Comparison of ENCODE assay signal across 32 cellular contexts in genomic region chrX:77426811-77427210, GRCh38. TPM values are rescaled to one million over a fixed set of nuclear protein-coding genes. Genes with fewer than 3 reads are reported as not detected.
DNase-seq lines count a peak whose midpoint lies in the region; ATAC-seq, FAIRE-seq and TF ChIP-seq lines count a peak whose summit lies in the region.
"Had no signal": no experiment of that assay in that cellular context is flagged by ENCODE, and none has a peak within 500 bp of the region (broad histone marks: within the 10 kb centered on the region; RNA-seq: fewer than 3 reads in every experiment).

No MANE protein-coding gene starts in this region.

- no peaks in the 10 kb centered on the region for H4K20me1 ChIP-seq in mammary epithelial cell (ENCODE audit: insufficient read depth, low read length)
- no peaks in the 10 kb centered on the region for H4K20me1 ChIP-seq in hepatocyte (ENCODE audit: insufficient read depth, poor library complexity, severe bottlenecking)
- H4K20me1 ChIP-seq: BLaER1 treated with 17β-estradiol and CSF1 and Interleukin-3, amounts not matched to agents 10 nM and 100 nM had no signal

- H3K4me1 ChIP-seq in A549 (peaks cover 13% of the 10 kb centered on the region; the same call in 2 of the 3 replicates), mammary epithelial cell (ENCODE audit: insufficient read depth, low read length) (peaks cover 5% of the 10 kb centered on the region), hepatocyte (ENCODE audit: insufficient read depth) (no peaks in the 10 kb centered on the region)
- H3K4me1 ChIP-seq: ascending aorta; BLaER1 treated with 17β-estradiol and CSF1 and Interleukin-3, amounts not matched to agents 10 nM and 100 nM; esophagus muscularis mucosa; parathyroid adenoma; vagina had no signal

- no TSS peak for BruUV-seq in mammary epithelial cell (replicated peaks; lab: Mats Ljungman, UMichigan)

- no peaks in the 10 kb centered on the region for H3K36me3 Mint-ChIP-seq in activated CD4-positive, alpha-beta T cell treated with anti-CD3 and anti-CD28 coated beads for 36 hours (ENCODE audit: low read depth)
- H3K36me3 Mint-ChIP-seq: mesothelial cell of epicardium had no signal

- H3K9ac ChIP-seq in mammary epithelial cell (ENCODE audit: insufficient read depth, low read length), result no peak overlapping the region
- H3K9ac ChIP-seq: BLaER1 treated with 17β-estradiol and CSF1 and Interleukin-3, amounts not matched to agents 10 nM and 100 nM; parathyroid adenoma had no signal

- no peak for TF ChIP-seq POLR2A in A549 (IDR thresholded peaks at IDR 0.05; ENCODE audit: low read length)

- CTCF ChIA-PET in A549 (lab: Yijun Ruan, JAX) (no interaction called here), mammary epithelial cell (lab: Charles Lee; ENCODE audit: low non-redundant PET) (no interaction called here)
- CTCF ChIA-PET in activated CD4-positive, alpha-beta T cell treated with anti-CD3 and anti-CD28 coated beads for 36 hours (lab: Charles Lee), result no interaction called here

- POLR2A ChIA-PET in A549 (lab: Yijun Ruan, JAX), result no interaction called here
- POLR2A ChIA-PET in activated CD4-positive, alpha-beta T cell treated with anti-CD3 and anti-CD28 coated beads for 36 hours (lab: Charles Lee), result no interaction called here

- H3K9me2 ChIP-seq in hepatocyte (replicated peaks; ENCODE audit: insufficient read depth), result no peaks in the 10 kb centered on the region

- DNase-seq in A549 (ENCODE audit: low read depth in 1 of 2, low spot score in 1 of 2) (no peak), HS-5 (ENCODE audit: low read depth) (peak; percentile 14), mammary epithelial cell (peak; percentile 32), fibroblast of villous mesenchyme (ENCODE audit: low read depth) (peak; percentile 4), middle frontal gyrus (ENCODE audit: extremely low spot score, low spot score) (no peak), hepatocyte (ENCODE audit: low spot score) (no peak)
- DNase-seq in activated CD4-positive, alpha-beta T cell treated with anti-CD3 and anti-CD28 coated beads for 36 hours, result no peak
- DNase-seq: ACHN; activated CD4-positive, alpha-beta T cell treated with anti-CD3 and anti-CD28 coated beads, Interleukin-2, amount 10 ng/mL, durations not matched to agents 24 days and 14 days; activated naive CD4-positive, alpha-beta T cell treated with anti-CD3 and anti-CD28 coated beads, Interleukin-2, amount 50 U/mL, for 16 hours; activated T-cell treated with anti-CD3 and anti-CD28 coated beads, Interleukin-2, amount 50 U/mL, for 72 hours; Calu3; effector CD8-positive, alpha-beta T cell; head of caudate nucleus; left colon; NCI-H1105; NCI-H1930; right cardiac atrium; stimulated activated naive CD8-positive, alpha-beta T cell treated with anti-CD3 and anti-CD28 coated beads, Interleukin-15, Interleukin-2, amounts not matched to agents 100 U/mL and 50 U/mL, for 24 hours had no signal

- H3K27me3 Mint-ChIP-seq in activated CD4-positive, alpha-beta T cell treated with anti-CD3 and anti-CD28 coated beads for 36 hours, result no peaks in the 10 kb centered on the region
- H3K27me3 Mint-ChIP-seq: activated CD4-positive, alpha-beta T cell treated with anti-CD3 and anti-CD28 coated beads, Interleukin-2, amount 10 ng/mL, durations not matched to agents 24 days and 14 days had no signal

- no peak overlapping the region for H3K4me3 ChIP-seq in A549
- no peak overlapping the region for H3K4me3 ChIP-seq in mammary epithelial cell (replicated peaks in 1 of 3; ENCODE audit: insufficient read depth in 1 of 3, low read depth in 2 of 3, low read length in 3 of 3)
- no peak overlapping the region for H3K4me3 ChIP-seq in fibroblast of villous mesenchyme (ENCODE audit: low read depth, low read length)
- no peak overlapping the region for H3K4me3 ChIP-seq in hepatocyte
- H3K4me3 ChIP-seq: ascending aorta; BLaER1 treated with 17β-estradiol and CSF1 and Interleukin-3, amounts not matched to agents 10 nM and 100 nM; esophagus muscularis mucosa; HAP-1; thoracic aorta; vagina had no signal

- H2AFZ ChIP-seq in mammary epithelial cell (ENCODE audit: low read depth, low read length) (no peak overlapping the region), hepatocyte (no peak overlapping the region)
- H2AFZ ChIP-seq: parathyroid adenoma had no signal

- no peak for FAIRE-seq in A549 (lab: Jason Lieb, UNC)
- FAIRE-seq: HepG2 had no signal

- no peaks in the 10 kb centered on the region for H3K4me1 Mint-ChIP-seq in activated CD4-positive, alpha-beta T cell treated with anti-CD3 and anti-CD28 coated beads for 36 hours
- H3K4me1 Mint-ChIP-seq: activated CD4-positive, alpha-beta T cell treated with anti-CD3 and anti-CD28 coated beads, Interleukin-2, amount 10 ng/mL, durations not matched to agents 24 days and 14 days; mesothelial cell of epicardium had no signal

- H3K79me2 ChIP-seq in mammary epithelial cell (ENCODE audit: insufficient read depth, low read length), result no peaks in the 10 kb centered on the region
- no peaks in the 10 kb centered on the region for H3K79me2 ChIP-seq in hepatocyte
- H3K79me2 ChIP-seq: parathyroid adenoma had no signal

- dilution Hi-C loops in mammary epithelial cell (cut with HindIII; ENCODE audit: low sequenced_read_pairs), result no loop called here

- 18% methylated on average over 2 of the region's 2 CpGs for WGBS in A549 (ENCODE audit: missing lambda C conversion rate)
- WGBS in mammary epithelial cell (ENCODE audit: low coverage, missing lambda C conversion rate), result 66% methylated on average over 2 of the region's 2 CpGs
- WGBS in hepatocyte (ENCODE audit: low lambda C conversion rate, missing lambda C conversion rate), result 78% methylated on average over 2 of the region's 2 CpGs

- H3K9me3 ChIP-seq in A549 (no peaks in the 10 kb centered on the region), mammary epithelial cell (replicated peaks; ENCODE audit: insufficient read depth, low read length) (no peaks in the 10 kb centered on the region), hepatocyte (ENCODE audit: low read depth) (no peaks in the 10 kb centered on the region)
- H3K9me3 ChIP-seq: ascending aorta, esophagus muscularis mucosa, HAP-1, thoracic aorta, vagina had no signal

- H3K36me3 ChIP-seq in mammary epithelial cell (ENCODE audit: insufficient read depth, low read length) (no peaks in the 10 kb centered on the region), hepatocyte (replicated peaks; ENCODE audit: insufficient read depth, low read depth) (no peaks in the 10 kb centered on the region)
- H3K36me3 ChIP-seq: ascending aorta; BLaER1 treated with 17β-estradiol and CSF1 and Interleukin-3, amounts not matched to agents 10 nM and 100 nM; esophagus muscularis mucosa; HAP-1; thoracic aorta; vagina had no signal

- H3K27me3 ChIP-seq in mammary epithelial cell (ENCODE audit: insufficient read depth, low read length) (no peaks in the 10 kb centered on the region), hepatocyte (no peaks in the 10 kb centered on the region)
- H3K27me3 ChIP-seq: ascending aorta, esophagus muscularis mucosa, vagina had no signal

- in situ Hi-C loops in mammary epithelial cell (cut with MboI; ENCODE audit: low sequenced_read_pairs in 2 of 2), result no loop called here

- TF ChIP-seq RAD21 in A549 (conservative IDR thresholded peaks at IDR 0.05 in 1 of 2, IDR thresholded peaks at IDR 0.05 in 1 of 2), result no peak

- no peaks in the 10 kb centered on the region for H3K9me3 Mint-ChIP-seq in activated CD4-positive, alpha-beta T cell treated with anti-CD3 and anti-CD28 coated beads for 36 hours (ENCODE audit: low read depth)
- H3K9me3 Mint-ChIP-seq: activated CD4-positive, alpha-beta T cell treated with anti-CD3 and anti-CD28 coated beads, Interleukin-2, amount 10 ng/mL, durations not matched to agents 24 days and 14 days; T-helper 1 cell treated with Interleukin-12 subunit alpha and Interleukin-12 subunit beta and Interleukin-4 antibody, amounts not matched to agents 30 μg/mL and 1 μg/mL, for 36 hours had no signal

- TF ChIP-seq CTCF in A549 (IDR thresholded peaks at IDR 0.05) (no peak), mammary epithelial cell (conservative IDR thresholded peaks at IDR 0.05 in 1 of 2, IDR thresholded peaks at IDR 0.05 in 1 of 2; ENCODE audit: extremely low read depth in 1 of 2, insufficient read depth in 1 of 2, low read depth in 1 of 2, low read length in 2 of 2) (no peak), fibroblast of villous mesenchyme (IDR thresholded peaks at IDR 0.05; ENCODE audit: insufficient read depth, low read depth, low read length) (no peak), hepatocyte (IDR thresholded peaks at IDR 0.05; ENCODE audit: poor library complexity) (no peak)

- no peak for TF ChIP-seq EP300 in A549 (IDR thresholded peaks at IDR 0.05)

- ATAC-seq in A549 (peak; percentile 39 to 51; a peak in 4 of 6 replicates), esophagus mucosa (no peak)
- no peak for ATAC-seq in activated CD4-positive, alpha-beta T cell treated with anti-CD3 and anti-CD28 coated beads for 36 hours
- ATAC-seq: activated T-cell treated with anti-CD3 and anti-CD28 coated beads, Interleukin-2, amount 50 U/mL, for 72 hours; HepG2; left colon; stimulated activated naive CD8-positive, alpha-beta T cell treated with anti-CD3 and anti-CD28 coated beads, Interleukin-15, Interleukin-2, amounts not matched to agents 100 U/mL and 50 U/mL, for 24 hours had no signal

- peak overlapping the region; percentile 34; the same call in 2 of the 3 replicates for H3K4me2 ChIP-seq in A549
- no peak overlapping the region for H3K4me2 ChIP-seq in mammary epithelial cell (ENCODE audit: insufficient read depth, low read depth, low read length)
- no peak overlapping the region for H3K4me2 ChIP-seq in hepatocyte
- H3K4me2 ChIP-seq: BLaER1 treated with 17β-estradiol and CSF1 and Interleukin-3, amounts not matched to agents 10 nM and 100 nM had no signal

- H3K27ac ChIP-seq in A549 (peak overlapping the region in 1 of 2 experiments; percentile 54; a peak in 1 of 6 replicates), mammary epithelial cell (ENCODE audit: insufficient read depth, low read depth, low read length) (no peak overlapping the region), hepatocyte (no peak overlapping the region)
- H3K27ac ChIP-seq: ascending aorta; BLaER1 treated with 17β-estradiol and CSF1 and Interleukin-3, amounts not matched to agents 10 nM and 100 nM; esophagus muscularis mucosa; parathyroid adenoma; thoracic aorta; vagina had no signal

- no peak overlapping the region for H3K27ac Mint-ChIP-seq in activated CD4-positive, alpha-beta T cell treated with anti-CD3 and anti-CD28 coated beads for 36 hours
- H3K27ac Mint-ChIP-seq: activated CD4-positive, alpha-beta T cell treated with anti-CD3 and anti-CD28 coated beads, Interleukin-2, amount 10 ng/mL, durations not matched to agents 24 days and 14 days; activated T-cell treated with anti-CD3 and anti-CD28 coated beads, Interleukin-2, amount 50 U/mL, for 72 hours; mesothelial cell of epicardium; T-helper 1 cell treated with Interleukin-12 subunit alpha and Interleukin-12 subunit beta and Interleukin-4 antibody, amounts not matched to agents 30 μg/mL and 1 μg/mL, for 36 hours had no signal

- no peak overlapping the region for H3K4me3 Mint-ChIP-seq in activated CD4-positive, alpha-beta T cell treated with anti-CD3 and anti-CD28 coated beads for 36 hours
- H3K4me3 Mint-ChIP-seq: activated CD4-positive, alpha-beta T cell treated with anti-CD3 and anti-CD28 coated beads, Interleukin-2, amount 10 ng/mL, durations not matched to agents 24 days and 14 days; activated T-cell treated with anti-CD3 and anti-CD28 coated beads, Interleukin-2, amount 50 U/mL, for 72 hours; mesothelial cell of epicardium; nephron; T-helper 1 cell treated with Interleukin-12 subunit alpha and Interleukin-12 subunit beta and Interleukin-4 antibody, amounts not matched to agents 30 μg/mL and 1 μg/mL, for 36 hours had no signal

- intact Hi-C loops in mammary epithelial cell (cut with micrococcal nuclease), result no loop called here
- intact Hi-C loops in activated CD4-positive, alpha-beta T cell treated with anti-CD3 and anti-CD28 coated beads for 36 hours (cut with DNase I, micrococcal nuclease), result no loop called here

RNA-seq across cellular contexts. Expression of gene FGF16, which starts 20.4 kb away (rescaled TPM):
- polyA plus RNA-seq in A549 (2011; rRNA removed), result not detected in 2 replicates
- not detected in 2 replicates for polyA plus RNA-seq in A549 (2012; cell fraction: cytosol; rRNA removed)
- polyA plus RNA-seq in A549 (2012; cell fraction: nucleus; rRNA removed), result not detected in 2 replicates
- not detected in 3 replicates for polyA plus RNA-seq in A549 (2017; fragmentation: RNase III; extraction: RNeasy Plus Mini Kit Qiagen cat#74134 plus additional on column Dnase treatment)
- not detected in 2 replicates for polyA minus RNA-seq in A549 (2011; rRNA and poly(A)+ RNA removed)
- total RNA-seq in mammary epithelial cell, result not detected
- not detected for polyA plus RNA-seq in mammary epithelial cell
- polyA minus RNA-seq in mammary epithelial cell, result not detected
- total RNA-seq in fibroblast of villous mesenchyme, result not detected in 2 replicates
- total RNA-seq in esophagus mucosa, result not detected
- total RNA-seq in hepatocyte, result 0.27 TPM in 1 of 2 replicates, not detected in the other
- not detected in 2 replicates for polyA plus RNA-seq in hepatocyte
- total RNA-seq in activated CD4-positive, alpha-beta T cell treated with anti-CD3 and anti-CD28 coated beads for 36 hours, result not detected
- total RNA-seq: activated CD4-positive, alpha-beta T cell treated with anti-CD3 and anti-CD28 coated beads, Interleukin-2, amount 10 ng/mL, durations not matched to agents 24 days and 14 days; activated T-cell treated with anti-CD3 and anti-CD28 coated beads, Interleukin-2, amount 50 U/mL, for 72 hours; ascending aorta; Calu3; HepG2; left colon; mesothelial cell of epicardium; right cardiac atrium; RPMI7951; vagina had no signal
- polyA plus RNA-seq: HepG2, right cardiac atrium had no signal

Comparison
In these comparisons a context has a peak if more than half of its experiments do, and no peak if none do; other contexts are left out.
1. ATAC-seq: peak in A549 (2 of 2); none in esophagus mucosa (single experiment) and activated CD4-positive, alpha-beta T cell treated with anti-CD3 and anti-CD28 coated beads for 36 hours (single experiment).
2. DNase-seq: peak in HS-5 (single experiment), mammary epithelial cell (single experiment) and fibroblast of villous mesenchyme (single experiment); none in A549 (0 of 2), middle frontal gyrus (single experiment), hepatocyte (single experiment) and activated CD4-positive, alpha-beta T cell treated with anti-CD3 and anti-CD28 coated beads for 36 hours (single experiment).